1 cellular context compared by ENCODE assay signal in the genomic region with DNA sequence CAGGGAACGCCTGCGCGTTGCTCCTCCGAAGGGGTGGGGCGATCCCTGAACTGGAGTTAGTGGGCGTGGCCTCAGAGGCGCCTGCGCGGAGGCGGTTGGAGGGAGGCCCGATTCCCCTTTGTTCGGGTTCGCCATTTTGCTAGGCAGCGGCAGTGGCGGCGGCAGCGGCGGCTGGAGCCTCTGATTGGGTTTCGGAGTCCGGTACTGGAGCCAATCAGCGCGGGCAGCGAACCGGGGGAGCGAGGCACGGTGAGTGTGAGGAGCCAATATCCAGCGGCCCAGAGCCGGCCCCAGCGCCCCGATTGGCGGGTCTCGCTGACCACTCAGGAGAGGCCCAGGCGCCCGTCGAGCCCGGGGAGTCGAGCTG.
TF ChIP-seq lines count a peak whose summit lies in the region.

TSS of gene NFYA (plus strand) at position 139 of the 367 bp plus-strand sequence. CDS start 6,116 bp downstream, outside the sequence.

TF ChIP-seq in K562, 482 proteins besides CTCF, POLR2A, EP300 and RAD21 (continued from another document):
- TF ChIP-seq NFE2L1 (tag; IDR thresholded peaks at IDR 0.05; ENCODE audit: borderline replicate concordance, low read depth), result no peak
- no peak for TF ChIP-seq RREB1 (CRISPR knock-in tag; IDR thresholded peaks at IDR 0.05)
- TF ChIP-seq FOXP4 (CRISPR knock-in tag; IDR thresholded peaks at IDR 0.05; ENCODE audit: borderline replicate concordance), result no peak
- TF ChIP-seq, protein P1, sequence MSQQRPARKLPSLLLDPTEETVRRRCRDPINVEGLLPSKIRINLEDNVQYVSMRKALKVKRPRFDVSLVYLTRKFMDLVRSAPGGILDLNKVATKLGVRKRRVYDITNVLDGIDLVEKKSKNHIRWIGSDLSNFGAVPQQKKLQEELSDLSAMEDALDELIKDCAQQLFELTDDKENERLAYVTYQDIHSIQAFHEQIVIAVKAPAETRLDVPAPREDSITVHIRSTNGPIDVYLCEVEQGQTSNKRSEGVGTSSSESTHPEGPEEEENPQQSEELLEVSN (IDR thresholded peaks at IDR 0.05; ENCODE audit: borderline replicate concordance in 1 of 2, extremely low read depth in 1 of 2, insufficient read depth in 1 of 2, insufficient read length in 1 of 2, low read depth in 1 of 2, low read length in 1 of 2, poor library complexity in 1 of 2, severe bottlenecking in 1 of 2), result peak; percentile 4 to 50
- no peak for TF ChIP-seq KHSRP (IDR thresholded peaks at IDR 0.05)
- TF ChIP-seq BDP1 (IDR thresholded peaks at IDR 0.05; ENCODE audit: insufficient read depth, insufficient read length), result no peak
- no peak; the same call in 1 of the 2 replicates for TF ChIP-seq DMBX1 (CRISPR knock-in tag; IDR thresholded peaks at IDR 0.05; ENCODE audit: borderline replicate concordance)
- TF ChIP-seq ZSCAN29 (IDR thresholded peaks at IDR 0.05), result no peak
- TF ChIP-seq ZNF445 (CRISPR knock-in tag; IDR thresholded peaks at IDR 0.05; ENCODE audit: low read depth), result no peak
- TF ChIP-seq ZHX1 (conservative IDR thresholded peaks at IDR 0.05; ENCODE audit: low read length), result no peak
- TF ChIP-seq GABPB1 (CRISPR knock-in tag; IDR thresholded peaks at IDR 0.05), result no peak
- no peak for TF ChIP-seq MEF2A (IDR thresholded peaks at IDR 0.05; ENCODE audit: control insufficient read depth, low read depth, low read length)
- TF ChIP-seq CBFB (CRISPR knock-in tag; IDR thresholded peaks at IDR 0.05), result no peak
- TF ChIP-seq, protein P2, sequence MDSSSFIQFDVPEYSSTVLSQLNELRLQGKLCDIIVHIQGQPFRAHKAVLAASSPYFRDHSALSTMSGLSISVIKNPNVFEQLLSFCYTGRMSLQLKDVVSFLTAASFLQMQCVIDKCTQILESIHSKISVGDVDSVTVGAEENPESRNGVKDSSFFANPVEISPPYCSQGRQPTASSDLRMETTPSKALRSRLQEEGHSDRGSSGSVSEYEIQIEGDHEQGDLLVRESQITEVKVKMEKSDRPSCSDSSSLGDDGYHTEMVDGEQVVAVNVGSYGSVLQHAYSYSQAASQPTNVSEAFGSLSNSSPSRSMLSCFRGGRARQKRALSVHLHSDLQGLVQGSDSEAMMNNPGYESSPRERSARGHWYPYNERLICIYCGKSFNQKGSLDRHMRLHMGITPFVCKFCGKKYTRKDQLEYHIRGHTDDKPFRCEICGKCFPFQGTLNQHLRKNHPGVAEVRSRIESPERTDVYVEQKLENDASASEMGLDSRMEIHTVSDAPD (CRISPR knock-in tag; IDR thresholded peaks at IDR 0.05), result no peak
- peak; percentile 56 for TF ChIP-seq EGR1 (conservative IDR thresholded peaks at IDR 0.05)
- no peak for TF ChIP-seq ZNF740 (CRISPR knock-in tag; IDR thresholded peaks at IDR 0.05)
- no peak for TF ChIP-seq ZNF740 (tag; IDR thresholded peaks at IDR 0.05)
- no peak for TF ChIP-seq KDM1A (IDR thresholded peaks at IDR 0.05)
- TF ChIP-seq BRCA1 (IDR thresholded peaks at IDR 0.05), result no peak
- no peak for TF ChIP-seq BRCA1 (CRISPR knock-in tag; IDR thresholded peaks at IDR 0.05)
